In the genomic region with DNA sequence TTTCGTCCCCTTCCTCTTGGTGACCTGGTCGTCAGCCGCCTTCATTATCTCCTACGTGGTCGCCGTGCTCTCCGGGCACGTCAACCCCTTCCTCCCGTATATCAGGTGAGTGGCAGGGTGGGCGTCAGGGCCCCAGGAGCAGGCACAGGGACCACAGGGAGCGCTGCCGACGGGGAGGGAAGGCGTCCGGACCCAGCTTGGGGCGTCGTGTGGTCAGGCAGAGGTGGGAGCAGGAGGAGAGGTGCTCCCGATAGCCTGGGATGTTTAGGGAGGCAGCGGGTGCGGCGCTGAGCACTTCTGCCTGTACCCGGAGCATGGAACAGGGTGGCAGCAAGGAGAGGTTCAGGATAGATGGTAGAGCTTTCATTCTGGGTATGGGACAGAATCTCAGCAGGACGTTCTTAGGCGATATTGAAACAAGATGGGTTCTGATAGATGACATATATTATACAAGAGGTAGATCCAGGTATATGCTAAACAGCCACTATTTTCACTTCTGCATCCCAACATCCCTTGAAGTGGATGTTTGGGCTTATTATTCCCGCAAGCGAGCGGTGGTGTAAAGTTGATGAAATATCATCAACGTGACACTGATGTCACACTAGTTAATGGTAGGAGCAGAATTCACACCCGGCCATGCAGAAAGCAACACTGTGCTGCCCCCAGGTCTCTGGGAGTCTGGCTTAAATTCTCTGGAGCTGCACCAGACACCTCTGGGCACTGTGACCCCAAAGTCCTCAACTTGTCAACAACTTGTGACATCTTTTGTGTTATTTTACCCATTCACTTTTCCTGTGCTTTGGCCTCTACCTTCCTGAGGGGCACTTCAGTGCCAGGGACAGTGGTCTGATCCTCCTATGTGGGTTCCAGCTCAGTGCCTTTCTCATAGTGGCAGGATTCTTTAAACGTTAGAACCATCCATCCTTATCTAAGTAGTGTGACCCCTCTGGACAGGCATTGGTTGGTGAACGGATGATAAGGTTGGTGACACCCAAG, we compare ENCODE assay signal across 1 cellular context.
TF ChIP-seq lines count a peak whose summit lies in the region.

No MANE protein-coding gene starts in this region.

TF ChIP-seq in HepG2, 621 proteins besides CTCF, POLR2A, EP300 and RAD21 (continued from another document and continues in another):
- TF ChIP-seq CBX2 (IDR thresholded peaks at IDR 0.05; ENCODE audit: low read depth, low read length): no peak
- TF ChIP-seq CBX2 (CRISPR knock-in tag; IDR thresholded peaks at IDR 0.05; ENCODE audit: low read depth): no peak
- TF ChIP-seq DR1 (CRISPR knock-in tag; IDR thresholded peaks at IDR 0.05): no peak
- no peak for TF ChIP-seq ZNF101 (CRISPR knock-in tag; IDR thresholded peaks at IDR 0.05; ENCODE audit: borderline replicate concordance, low read depth)
- TF ChIP-seq, protein P1, sequence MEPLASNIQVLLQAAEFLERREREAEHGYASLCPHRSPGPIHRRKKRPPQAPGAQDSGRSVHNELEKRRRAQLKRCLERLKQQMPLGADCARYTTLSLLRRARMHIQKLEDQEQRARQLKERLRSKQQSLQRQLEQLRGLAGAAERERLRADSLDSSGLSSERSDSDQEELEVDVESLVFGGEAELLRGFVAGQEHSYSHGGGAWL (CRISPR knock-in tag; IDR thresholded peaks at IDR 0.05): no peak
- 0 out of 2 replicates have a peak, but pooled peaks have one; percentile 12 for TF ChIP-seq ZNF33B (CRISPR knock-in tag; IDR thresholded peaks at IDR 0.05)
- TF ChIP-seq ZNF564 (CRISPR knock-in tag; IDR thresholded peaks at IDR 0.05): 0 out of 2 replicates have a peak, but pooled peaks have one; percentile 4
- TF ChIP-seq GABPA (IDR thresholded peaks at IDR 0.05; ENCODE audit: low read depth, low read length): no peak
- TF ChIP-seq GABPA (CRISPR knock-in tag; IDR thresholded peaks at IDR 0.05; ENCODE audit: low read depth): no peak
- TF ChIP-seq THAP11 (CRISPR knock-in tag; IDR thresholded peaks at IDR 0.05): 0 out of 2 replicates have a peak, but pooled peaks have one; percentile 7
- TF ChIP-seq BORCS8-MEF2B (CRISPR knock-in tag; IDR thresholded peaks at IDR 0.05): 0 out of 2 replicates have a peak, but pooled peaks have one; percentile 6
- no peak for TF ChIP-seq YEATS4 (CRISPR knock-in tag; IDR thresholded peaks at IDR 0.05; ENCODE audit: borderline replicate concordance)
- TF ChIP-seq, protein P2, sequence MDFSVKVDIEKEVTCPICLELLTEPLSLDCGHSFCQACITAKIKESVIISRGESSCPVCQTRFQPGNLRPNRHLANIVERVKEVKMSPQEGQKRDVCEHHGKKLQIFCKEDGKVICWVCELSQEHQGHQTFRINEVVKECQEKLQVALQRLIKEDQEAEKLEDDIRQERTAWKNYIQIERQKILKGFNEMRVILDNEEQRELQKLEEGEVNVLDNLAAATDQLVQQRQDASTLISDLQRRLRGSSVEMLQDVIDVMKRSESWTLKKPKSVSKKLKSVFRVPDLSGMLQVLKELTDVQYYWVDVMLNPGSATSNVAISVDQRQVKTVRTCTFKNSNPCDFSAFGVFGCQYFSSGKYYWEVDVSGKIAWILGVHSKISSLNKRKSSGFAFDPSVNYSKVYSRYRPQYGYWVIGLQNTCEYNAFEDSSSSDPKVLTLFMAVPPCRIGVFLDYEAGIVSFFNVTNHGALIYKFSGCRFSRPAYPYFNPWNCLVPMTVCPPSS (IDR thresholded peaks at IDR 0.05): no peak
- TF ChIP-seq, protein P3, sequence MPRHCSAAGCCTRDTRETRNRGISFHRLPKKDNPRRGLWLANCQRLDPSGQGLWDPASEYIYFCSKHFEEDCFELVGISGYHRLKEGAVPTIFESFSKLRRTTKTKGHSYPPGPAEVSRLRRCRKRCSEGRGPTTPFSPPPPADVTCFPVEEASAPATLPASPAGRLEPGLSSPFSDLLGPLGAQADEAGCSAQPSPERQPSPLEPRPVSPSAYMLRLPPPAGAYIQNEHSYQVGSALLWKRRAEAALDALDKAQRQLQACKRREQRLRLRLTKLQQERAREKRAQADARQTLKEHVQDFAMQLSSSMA (CRISPR knock-in tag; IDR thresholded peaks at IDR 0.05): 0 out of 2 replicates have a peak, but pooled peaks have one; percentile 54
- TF ChIP-seq, protein P4, sequence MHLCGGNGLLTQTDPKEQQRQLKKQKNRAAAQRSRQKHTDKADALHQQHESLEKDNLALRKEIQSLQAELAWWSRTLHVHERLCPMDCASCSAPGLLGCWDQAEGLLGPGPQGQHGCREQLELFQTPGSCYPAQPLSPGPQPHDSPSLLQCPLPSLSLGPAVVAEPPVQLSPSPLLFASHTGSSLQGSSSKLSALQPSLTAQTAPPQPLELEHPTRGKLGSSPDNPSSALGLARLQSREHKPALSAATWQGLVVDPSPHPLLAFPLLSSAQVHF (CRISPR knock-in tag; IDR thresholded peaks at IDR 0.05): peak; percentile 70; the same call in 1 of the 2 replicates
- TF ChIP-seq ZNF563 (CRISPR knock-in tag; IDR thresholded peaks at IDR 0.05): no peak
- peak; percentile 98 for TF ChIP-seq ZNF263 (CRISPR knock-in tag; IDR thresholded peaks at IDR 0.05)
- TF ChIP-seq ZNF792 (CRISPR knock-in tag; IDR thresholded peaks at IDR 0.05): no peak
- TF ChIP-seq PAF1 (CRISPR knock-in tag; IDR thresholded peaks at IDR 0.05): no peak
- TF ChIP-seq, protein P5, sequence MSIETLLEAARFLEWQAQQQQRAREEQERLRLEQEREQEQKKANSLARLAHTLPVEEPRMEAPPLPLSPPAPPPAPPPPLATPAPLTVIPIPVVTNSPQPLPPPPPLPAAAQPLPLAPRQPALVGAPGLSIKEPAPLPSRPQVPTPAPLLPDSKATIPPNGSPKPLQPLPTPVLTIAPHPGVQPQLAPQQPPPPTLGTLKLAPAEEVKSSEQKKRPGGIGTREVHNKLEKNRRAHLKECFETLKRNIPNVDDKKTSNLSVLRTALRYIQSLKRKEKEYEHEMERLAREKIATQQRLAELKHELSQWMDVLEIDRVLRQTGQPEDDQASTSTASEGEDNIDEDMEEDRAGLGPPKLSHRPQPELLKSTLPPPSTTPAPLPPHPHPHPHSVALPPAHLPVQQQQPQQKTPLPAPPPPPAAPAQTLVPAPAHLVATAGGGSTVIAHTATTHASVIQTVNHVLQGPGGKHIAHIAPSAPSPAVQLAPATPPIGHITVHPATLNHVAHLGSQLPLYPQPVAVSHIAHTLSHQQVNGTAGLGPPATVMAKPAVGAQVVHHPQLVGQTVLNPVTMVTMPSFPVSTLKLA (IDR thresholded peaks at IDR 0.05): no peak
- TF ChIP-seq NFYC (CRISPR knock-in tag; IDR thresholded peaks at IDR 0.05): peak; percentile 6; the same call in 1 of the 2 replicates
- TF ChIP-seq ZMYM2 (CRISPR knock-in tag; IDR thresholded peaks at IDR 0.05): 0 out of 2 replicates have a peak, but pooled peaks have one; percentile 18
- TF ChIP-seq FOXC1 (CRISPR knock-in tag; IDR thresholded peaks at IDR 0.05; ENCODE audit: borderline replicate concordance): peak; percentile 8; the same call in 1 of the 2 replicates
- TF ChIP-seq ZFP37 (CRISPR knock-in tag; IDR thresholded peaks at IDR 0.05; ENCODE audit: borderline replicate concordance): no peak
- TF ChIP-seq ZBTB7A (CRISPR knock-in tag; IDR thresholded peaks at IDR 0.05): 0 out of 2 replicates have a peak, but pooled peaks have one; percentile 31
- TF ChIP-seq ZZZ3 (CRISPR knock-in tag; IDR thresholded peaks at IDR 0.05; ENCODE audit: borderline replicate concordance): no peak
- TF ChIP-seq TCF7L2 (IDR thresholded peaks at IDR 0.05; ENCODE audit: low read depth, low read length): no peak
- peak; percentile 1; the same call in 1 of the 2 replicates for TF ChIP-seq SIX4 (CRISPR knock-in tag; IDR thresholded peaks at IDR 0.05)
- TF ChIP-seq TAF15 (IDR thresholded peaks at IDR 0.05; ENCODE audit: low read depth, low read length, poor library complexity, severe bottlenecking): no peak
- TF ChIP-seq NAIF1 (CRISPR knock-in tag; IDR thresholded peaks at IDR 0.05; ENCODE audit: borderline replicate concordance): no peak
- TF ChIP-seq, protein P6, sequence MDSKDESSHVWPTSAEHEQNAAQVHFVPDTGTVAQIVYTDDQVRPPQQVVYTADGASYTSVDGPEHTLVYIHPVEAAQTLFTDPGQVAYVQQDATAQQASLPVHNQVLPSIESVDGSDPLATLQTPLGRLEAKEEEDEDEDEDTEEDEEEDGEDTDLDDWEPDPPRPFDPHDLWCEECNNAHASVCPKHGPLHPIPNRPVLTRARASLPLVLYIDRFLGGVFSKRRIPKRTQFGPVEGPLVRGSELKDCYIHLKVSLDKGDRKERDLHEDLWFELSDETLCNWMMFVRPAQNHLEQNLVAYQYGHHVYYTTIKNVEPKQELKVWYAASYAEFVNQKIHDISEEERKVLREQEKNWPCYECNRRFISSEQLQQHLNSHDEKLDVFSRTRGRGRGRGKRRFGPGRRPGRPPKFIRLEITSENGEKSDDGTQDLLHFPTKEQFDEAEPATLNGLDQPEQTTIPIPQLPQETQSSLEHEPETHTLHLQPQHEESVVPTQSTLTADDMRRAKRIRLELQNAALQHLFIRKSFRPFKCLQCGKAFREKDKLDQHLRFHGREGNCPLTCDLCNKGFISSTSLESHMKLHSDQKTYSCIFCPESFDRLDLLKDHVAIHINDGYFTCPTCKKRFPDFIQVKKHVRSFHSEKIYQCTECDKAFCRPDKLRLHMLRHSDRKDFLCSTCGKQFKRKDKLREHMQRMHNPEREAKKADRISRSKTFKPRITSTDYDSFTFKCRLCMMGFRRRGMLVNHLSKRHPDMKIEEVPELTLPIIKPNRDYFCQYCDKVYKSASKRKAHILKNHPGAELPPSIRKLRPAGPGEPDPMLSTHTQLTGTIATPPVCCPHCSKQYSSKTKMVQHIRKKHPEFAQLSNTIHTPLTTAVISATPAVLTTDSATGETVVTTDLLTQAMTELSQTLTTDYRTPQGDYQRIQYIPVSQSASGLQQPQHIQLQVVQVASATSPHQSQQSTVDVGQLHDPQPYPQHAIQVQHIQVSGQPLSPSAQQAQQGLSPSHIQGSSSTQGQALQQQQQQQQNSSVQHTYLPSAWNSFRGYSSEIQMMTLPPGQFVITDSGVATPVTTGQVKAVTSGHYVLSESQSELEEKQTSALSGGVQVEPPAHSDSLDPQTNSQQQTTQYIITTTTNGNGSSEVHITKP (CRISPR knock-in tag; IDR thresholded peaks at IDR 0.05; ENCODE audit: low read depth): no peak
- no peak for TF ChIP-seq ZFP62 (CRISPR knock-in tag; IDR thresholded peaks at IDR 0.05)
- no peak for TF ChIP-seq PHF20 (CRISPR knock-in tag; IDR thresholded peaks at IDR 0.05)
- 0 out of 2 replicates have a peak, but pooled peaks have one; percentile 6 for TF ChIP-seq ZNF773 (CRISPR knock-in tag; IDR thresholded peaks at IDR 0.05; ENCODE audit: borderline replicate concordance)
- TF ChIP-seq, protein P7, sequence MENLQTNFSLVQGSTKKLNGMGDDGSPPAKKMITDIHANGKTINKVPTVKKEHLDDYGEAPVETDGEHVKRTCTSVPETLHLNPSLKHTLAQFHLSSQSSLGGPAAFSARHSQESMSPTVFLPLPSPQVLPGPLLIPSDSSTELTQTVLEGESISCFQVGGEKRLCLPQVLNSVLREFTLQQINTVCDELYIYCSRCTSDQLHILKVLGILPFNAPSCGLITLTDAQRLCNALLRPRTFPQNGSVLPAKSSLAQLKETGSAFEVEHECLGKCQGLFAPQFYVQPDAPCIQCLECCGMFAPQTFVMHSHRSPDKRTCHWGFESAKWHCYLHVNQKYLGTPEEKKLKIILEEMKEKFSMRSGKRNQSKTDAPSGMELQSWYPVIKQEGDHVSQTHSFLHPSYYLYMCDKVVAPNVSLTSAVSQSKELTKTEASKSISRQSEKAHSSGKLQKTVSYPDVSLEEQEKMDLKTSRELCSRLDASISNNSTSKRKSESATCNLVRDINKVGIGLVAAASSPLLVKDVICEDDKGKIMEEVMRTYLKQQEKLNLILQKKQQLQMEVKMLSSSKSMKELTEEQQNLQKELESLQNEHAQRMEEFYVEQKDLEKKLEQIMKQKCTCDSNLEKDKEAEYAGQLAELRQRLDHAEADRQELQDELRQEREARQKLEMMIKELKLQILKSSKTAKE (CRISPR knock-in tag; IDR thresholded peaks at IDR 0.05; ENCODE audit: borderline replicate concordance): peak; percentile 23; the same call in 1 of the 2 replicates
- peak; percentile 5 for TF ChIP-seq ZNF883 (CRISPR knock-in tag; IDR thresholded peaks at IDR 0.05; ENCODE audit: not compliant biosample characterization)
- TF ChIP-seq, protein P8, sequence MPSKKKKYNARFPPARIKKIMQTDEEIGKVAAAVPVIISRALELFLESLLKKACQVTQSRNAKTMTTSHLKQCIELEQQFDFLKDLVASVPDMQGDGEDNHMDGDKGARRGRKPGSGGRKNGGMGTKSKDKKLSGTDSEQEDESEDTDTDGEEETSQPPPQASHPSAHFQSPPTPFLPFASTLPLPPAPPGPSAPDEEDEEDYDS (CRISPR knock-in tag; IDR thresholded peaks at IDR 0.05): no peak
- no peak for TF ChIP-seq MAZ (IDR thresholded peaks at IDR 0.05; ENCODE audit: borderline replicate concordance, low read depth, low read length)
- TF ChIP-seq MAZ (CRISPR knock-in tag; IDR thresholded peaks at IDR 0.05; ENCODE audit: low read depth): peak; percentile 6; the same call in 1 of the 2 replicates
- TF ChIP-seq ZNF180 (CRISPR knock-in tag; IDR thresholded peaks at IDR 0.05; ENCODE audit: borderline replicate concordance, low read depth): no peak
- TF ChIP-seq, protein P9, sequence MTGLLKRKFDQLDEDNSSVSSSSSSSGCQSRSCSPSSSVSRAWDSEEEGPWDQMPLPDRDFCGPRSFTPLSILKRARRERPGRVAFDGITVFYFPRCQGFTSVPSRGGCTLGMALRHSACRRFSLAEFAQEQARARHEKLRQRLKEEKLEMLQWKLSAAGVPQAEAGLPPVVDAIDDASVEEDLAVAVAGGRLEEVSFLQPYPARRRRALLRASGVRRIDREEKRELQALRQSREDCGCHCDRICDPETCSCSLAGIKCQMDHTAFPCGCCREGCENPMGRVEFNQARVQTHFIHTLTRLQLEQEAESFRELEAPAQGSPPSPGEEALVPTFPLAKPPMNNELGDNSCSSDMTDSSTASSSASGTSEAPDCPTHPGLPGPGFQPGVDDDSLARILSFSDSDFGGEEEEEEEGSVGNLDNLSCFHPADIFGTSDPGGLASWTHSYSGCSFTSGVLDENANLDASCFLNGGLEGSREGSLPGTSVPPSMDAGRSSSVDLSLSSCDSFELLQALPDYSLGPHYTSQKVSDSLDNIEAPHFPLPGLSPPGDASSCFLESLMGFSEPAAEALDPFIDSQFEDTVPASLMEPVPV (CRISPR knock-in tag; IDR thresholded peaks at IDR 0.05): no peak
- no peak for TF ChIP-seq KLF15 (CRISPR knock-in tag; IDR thresholded peaks at IDR 0.05; ENCODE audit: borderline replicate concordance)
- TF ChIP-seq FOXK1 (CRISPR knock-in tag; IDR thresholded peaks at IDR 0.05; ENCODE audit: borderline replicate concordance, low read depth): no peak
- no peak for TF ChIP-seq ZNF274 (CRISPR knock-in tag; IDR thresholded peaks at IDR 0.05)
- TF ChIP-seq, protein P10, sequence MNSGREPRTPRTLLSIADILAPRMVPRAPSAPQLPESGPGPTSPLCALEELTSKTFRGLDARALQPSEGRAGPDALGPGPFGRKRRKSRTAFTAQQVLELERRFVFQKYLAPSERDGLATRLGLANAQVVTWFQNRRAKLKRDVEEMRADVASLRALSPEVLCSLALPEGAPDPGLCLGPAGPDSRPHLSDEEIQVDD (CRISPR knock-in tag; IDR thresholded peaks at IDR 0.05; ENCODE audit: borderline replicate concordance): no peak; the same call in 1 of the 2 replicates
- TF ChIP-seq MBD4 (IDR thresholded peaks at IDR 0.05; ENCODE audit: borderline replicate concordance, low read length): no peak
- TF ChIP-seq ZFY (CRISPR knock-in tag; IDR thresholded peaks at IDR 0.05): no peak
- TF ChIP-seq ZMYM3 (CRISPR knock-in tag; IDR thresholded peaks at IDR 0.05): peak; percentile 50
- TF ChIP-seq, protein P11, sequence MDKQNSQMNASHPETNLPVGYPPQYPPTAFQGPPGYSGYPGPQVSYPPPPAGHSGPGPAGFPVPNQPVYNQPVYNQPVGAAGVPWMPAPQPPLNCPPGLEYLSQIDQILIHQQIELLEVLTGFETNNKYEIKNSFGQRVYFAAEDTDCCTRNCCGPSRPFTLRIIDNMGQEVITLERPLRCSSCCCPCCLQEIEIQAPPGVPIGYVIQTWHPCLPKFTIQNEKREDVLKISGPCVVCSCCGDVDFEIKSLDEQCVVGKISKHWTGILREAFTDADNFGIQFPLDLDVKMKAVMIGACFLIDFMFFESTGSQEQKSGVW (CRISPR knock-in tag; IDR thresholded peaks at IDR 0.05; ENCODE audit: borderline replicate concordance): no peak
